ENCODE assay signal across 27 cellular contexts in genomic region chr16:2740476-2740875, GRCh38. TPM values are rescaled to one million over a fixed set of nuclear protein-coding genes. Genes with fewer than 3 reads are reported as not detected.
"Had no signal": no experiment of that assay in that cellular context is flagged by ENCODE, and none has a peak within 500 bp of the region (broad histone marks: within the 10 kb centered on the region; RNA-seq: fewer than 3 reads in every experiment).

No MANE protein-coding gene starts in this region.

- H3K9me3 ChIP-seq: ascending aorta, colonic mucosa, gastrocnemius medialis, heart left ventricle, left lung, neutrophil, sigmoid colon, tibial artery had no signal

- H3K36me3 Mint-ChIP-seq: memory B cell; stimulated activated naive B cell treated with anti-CD40 and anti-IgM and Interleukin-4, amounts not matched to agents 10 μg/mL and 1 μg/mL and 100 μg/mL, for 72 hours; T-cell had no signal

- H3K27ac ChIP-seq: ascending aorta, colonic mucosa, gastrocnemius medialis, heart left ventricle, left lung, neutrophil, parathyroid adenoma, sigmoid colon, tibial artery had no signal

- H3K4me1 Mint-ChIP-seq: central memory CD8-positive, alpha-beta T cell; memory B cell; T-cell had no signal

- H3K4me1 ChIP-seq: ascending aorta, colonic mucosa, gastrocnemius medialis, heart left ventricle, left lung, parathyroid adenoma, sigmoid colon, tibial artery had no signal

- H3K79me2 ChIP-seq: parathyroid adenoma had no signal

- H3K36me3 ChIP-seq: ascending aorta, colonic mucosa, gastrocnemius medialis, heart left ventricle, left lung, neutrophil, sigmoid colon, tibial artery had no signal

- ATAC-seq: activated T-cell treated with anti-CD3 and anti-CD28 coated beads, Interleukin-2, amount 50 U/mL, for 72 hours; gastrocnemius medialis; heart left ventricle; left lung; SK-N-SH treated with all-trans-retinoic acid at 6 μM for 48 hours; stimulated activated naive B cell treated with anti-CD40 and anti-IgM and Interleukin-4, amounts not matched to agents 10 μg/mL and 1 μg/mL and 100 μg/mL, for 72 hours; T-cell had no signal

- H3K4me3 Mint-ChIP-seq: activated T-cell treated with anti-CD3 and anti-CD28 coated beads, Interleukin-2, amount 50 U/mL, for 72 hours; central memory CD8-positive, alpha-beta T cell; memory B cell; stimulated activated naive B cell treated with anti-CD40 and anti-IgM and Interleukin-4, amounts not matched to agents 10 μg/mL and 1 μg/mL and 100 μg/mL, for 72 hours; T-cell had no signal

- DNase-seq: activated CD4-positive, alpha-beta T cell treated with anti-CD3 and anti-CD28 coated beads, Interleukin-2, amount 50 U/mL, for 1 hour; activated CD4-positive, CD25-positive, alpha-beta regulatory T cell treated with anti-CD3 and anti-CD28 coated beads, Interleukin-2, amount 50 U/mL, for 72 hours; activated CD8-positive, alpha-beta memory T cell treated with anti-CD3 and anti-CD28 coated beads for 24 hours; activated CD8-positive, alpha-beta memory T cell treated with anti-CD3 and anti-CD28 coated beads, Interleukin-2, amount 50 U/mL, for 48 hours; activated gamma-delta T cell; activated T-cell treated with anti-CD3 and anti-CD28 coated beads, Interleukin-2, amount 50 U/mL, for 72 hours; colonic mucosa; gastrocnemius medialis; heart left ventricle; left lung; sigmoid colon; stimulated activated CD4-positive, alpha-beta T cell treated with anti-CD3 and anti-CD28 coated beads, Interleukin-4, amount 100 ng/mL, for 4 hours; stimulated activated naive B cell treated with anti-CD40 and anti-IgM and Interleukin-4, amounts not matched to agents 10 μg/mL and 1 μg/mL and 100 μg/mL, for 72 hours; substantia nigra; T-cell; tibial artery had no signal

- FAIRE-seq: endometrium had no signal

- H3K9me3 Mint-ChIP-seq: activated T-cell treated with anti-CD3 and anti-CD28 coated beads, Interleukin-2, amount 50 U/mL, for 72 hours; central memory CD8-positive, alpha-beta T cell; memory B cell; stimulated activated naive B cell treated with anti-CD40 and anti-IgM and Interleukin-4, amounts not matched to agents 10 μg/mL and 1 μg/mL and 100 μg/mL, for 72 hours; T-cell had no signal

- H2AFZ ChIP-seq: parathyroid adenoma had no signal

- H3K9ac ChIP-seq: parathyroid adenoma had no signal

- H3K27me3 ChIP-seq: ascending aorta, colonic mucosa, gastrocnemius medialis, neutrophil had no signal

- H3K27ac Mint-ChIP-seq: activated T-cell treated with anti-CD3 and anti-CD28 coated beads, Interleukin-2, amount 50 U/mL, for 72 hours; memory B cell; stimulated activated naive B cell treated with anti-CD40 and anti-IgM and Interleukin-4, amounts not matched to agents 10 μg/mL and 1 μg/mL and 100 μg/mL, for 72 hours; T-cell had no signal

- H3K4me3 ChIP-seq: ascending aorta, colonic mucosa, gastrocnemius medialis, heart left ventricle, left lung, sigmoid colon, tibial artery had no signal

RNA-seq across cellular contexts. Expression of gene PRSS27, which starts 20.5 kb away (rescaled TPM):
- total RNA-seq: ascending aorta had no signal

RNA-seq across cellular contexts. Expression of gene PRSS33, which starts 46.9 kb away (rescaled TPM):
- total RNA-seq: colonic mucosa, gastrocnemius medialis, heart left ventricle, kidney epithelial cell, left lung, mononuclear cell, sigmoid colon, T-cell, urinary bladder had no signal
- polyA plus RNA-seq: esophagus, heart left ventricle, sigmoid colon, urinary bladder had no signal

RNA-seq across cellular contexts. Expression of gene PRSS41, which starts 57.8 kb away (rescaled TPM):
- total RNA-seq: ascending aorta, colonic mucosa, gastrocnemius medialis, heart left ventricle, kidney epithelial cell, left lung, mononuclear cell, sigmoid colon, T-cell, urinary bladder had no signal
- polyA plus RNA-seq: esophagus, heart left ventricle, sigmoid colon, urinary bladder had no signal
